In genomic region chr10:36681751-36682633, GRCh38 we compare ENCODE assay signal across 24 cellular contexts.
DNase-seq lines count a peak whose midpoint lies in the region; FAIRE-seq and TF ChIP-seq lines count a peak whose summit lies in the region.
"Had no signal": no experiment of that assay in that cellular context is flagged by ENCODE, and none has a peak within 500 bp of the region (broad histone marks: within the 10 kb centered on the region; RNA-seq: fewer than 3 reads in every experiment).

No MANE protein-coding gene starts in this region.

- H3K4me1 ChIP-seq in HUES48 (ENCODE audit: control insufficient read depth, insufficient read depth, low read length) (peaks cover 3% of the 10 kb centered on the region; the same call in 1 of the 2 replicates), endodermal cell (ENCODE audit: control insufficient read depth, insufficient read depth, low read length) (no peaks in the 10 kb centered on the region)
- H3K4me1 ChIP-seq: upper lobe of right lung had no signal

- H3K4me3 ChIP-seq in HUES48 (ENCODE audit: low read depth, low read length) = no peak overlapping the region
- H3K4me3 ChIP-seq in endodermal cell (ENCODE audit: low read length) = peak overlapping the region; percentile 29
- H3K4me3 ChIP-seq: esophagus muscularis mucosa, gastroesophageal sphincter, ovary, SJSA1, upper lobe of right lung had no signal

- H3K9ac ChIP-seq in HUES48 (ENCODE audit: low read depth, low read length) (no peak overlapping the region), endodermal cell (ENCODE audit: extremely low read depth, low read length, poor library complexity, severe bottlenecking) (no peak overlapping the region)

- FAIRE-seq in RCC 7860 (lab: Jason Lieb, UNC) = no peak

- H3K4me3 Mint-ChIP-seq in endodermal cell = no peak overlapping the region
- no peak overlapping the region for H3K4me3 Mint-ChIP-seq in mesothelial cell of epicardium
- H3K4me3 Mint-ChIP-seq: activated CD4-positive, alpha-beta T cell treated with anti-CD3 and anti-CD28 coated beads, Interleukin-2, amount 10 ng/mL, durations not matched to agents 7 days and 5 days; activated naive CD8-positive, alpha-beta T cell treated with anti-CD3 and anti-CD28 coated beads, Interleukin-2, amount 10 ng/mL, durations not matched to agents 7 days and 5 days; activated T-helper 17 cell treated with anti-CD3 and anti-CD28 coated beads, Interleukin-2, amount 50 U/mL, for 72 hours; brain; CD4-positive, alpha-beta T cell; effector memory CD8-positive, alpha-beta T cell; natural killer cell treated with Interleukin-12 subunit alpha and Interleukin-12 subunit beta and Interleukin-15 and Interleukin-18, amount 100 ng/mL, for 72 hours; T-helper 17 cell had no signal

- 54 to 84% methylated on average over 2 to 4 of the region's 4 CpGs for WGBS in endodermal cell (ENCODE audit: insufficient coverage in 1 of 2, insufficient read length in 1 of 2), 2 experiments

- TF ChIP-seq CTCF in endodermal cell (conservative IDR thresholded peaks at IDR 0.05) (no peak), mesothelial cell of epicardium (IDR thresholded peaks at IDR 0.05; ENCODE audit: unreplicated experiment) (no peak)

- DNase-seq in DMS114 treated with DMSO at 0.1 percent for 48 hours (lab: John Stamatoyannopoulos, UW; ENCODE audit: unreplicated experiment) (peak; percentile 98), endodermal cell (no peak), mesothelial cell of epicardium (ENCODE audit: low spot score in 2 of 2, unreplicated experiment in 2 of 2) (no peak), NCI-H146 treated with DMSO at 0.1 percent for 48 hours (lab: John Stamatoyannopoulos, UW; ENCODE audit: unreplicated experiment) (no peak), NCI-H510A (lab: John Stamatoyannopoulos, UW) (no peak), RCC 7860 (ENCODE audit: low spot score) (no peak), NCI-H774 (lab: John Stamatoyannopoulos, UW) (no peak)
- DNase-seq: activated CD4-positive, alpha-beta T cell treated with anti-CD3 and anti-CD28 coated beads, Interleukin-2, amount 10 ng/mL, durations not matched to agents 7 days and 5 days; activated naive CD8-positive, alpha-beta T cell treated with anti-CD3 and anti-CD28 coated beads, Interleukin-2, amount 10 ng/mL, durations not matched to agents 7 days and 5 days; CD4-positive, alpha-beta T cell; DMS 273 treated with DMSO at 0.1 percent for 48 hours; effector memory CD8-positive, alpha-beta T cell; NCI-H446; ovary; T-helper 17 cell; upper lobe of right lung had no signal

- H3K36me3 Mint-ChIP-seq in endodermal cell (ENCODE audit: low read depth) = no peaks in the 10 kb centered on the region
- H3K36me3 Mint-ChIP-seq in mesothelial cell of epicardium = no peaks in the 10 kb centered on the region
- H3K36me3 Mint-ChIP-seq: activated naive CD8-positive, alpha-beta T cell treated with anti-CD3 and anti-CD28 coated beads, Interleukin-2, amount 10 ng/mL, durations not matched to agents 7 days and 5 days; brain; natural killer cell treated with Interleukin-12 subunit alpha and Interleukin-12 subunit beta and Interleukin-15 and Interleukin-18, amount 100 ng/mL, for 72 hours had no signal

- H3K36me3 ChIP-seq in HUES48 (ENCODE audit: control insufficient read depth, insufficient read depth, low read length) (no peaks in the 10 kb centered on the region), endodermal cell (ENCODE audit: control insufficient read depth, insufficient read depth, low read length) (no peaks in the 10 kb centered on the region)
- H3K36me3 ChIP-seq: esophagus muscularis mucosa, gastroesophageal sphincter, ovary, SJSA1, upper lobe of right lung had no signal

- H3K4me1 Mint-ChIP-seq in endodermal cell = peaks cover 13% of the 10 kb centered on the region
- H3K4me1 Mint-ChIP-seq in mesothelial cell of epicardium = peaks cover 21% of the 10 kb centered on the region
- H3K4me1 Mint-ChIP-seq: activated CD4-positive, alpha-beta T cell treated with anti-CD3 and anti-CD28 coated beads, Interleukin-2, amount 10 ng/mL, durations not matched to agents 7 days and 5 days; activated naive CD8-positive, alpha-beta T cell treated with anti-CD3 and anti-CD28 coated beads, Interleukin-2, amount 10 ng/mL, durations not matched to agents 7 days and 5 days; activated T-helper 17 cell treated with anti-CD3 and anti-CD28 coated beads, Interleukin-2, amount 50 U/mL, for 72 hours; T-helper 17 cell had no signal

- H3K27ac Mint-ChIP-seq in endodermal cell (peak overlapping the region; percentile 81), mesothelial cell of epicardium (peak overlapping the region; percentile 64)
- H3K27ac Mint-ChIP-seq: activated CD4-positive, alpha-beta T cell treated with anti-CD3 and anti-CD28 coated beads, Interleukin-2, amount 10 ng/mL, durations not matched to agents 7 days and 5 days; activated naive CD8-positive, alpha-beta T cell treated with anti-CD3 and anti-CD28 coated beads, Interleukin-2, amount 10 ng/mL, durations not matched to agents 7 days and 5 days; activated T-helper 17 cell treated with anti-CD3 and anti-CD28 coated beads, Interleukin-2, amount 50 U/mL, for 72 hours; brain; CD4-positive, alpha-beta T cell; effector memory CD8-positive, alpha-beta T cell; natural killer cell treated with Interleukin-12 subunit alpha and Interleukin-12 subunit beta and Interleukin-15 and Interleukin-18, amount 100 ng/mL, for 72 hours; T-helper 17 cell had no signal

- H3K9me3 Mint-ChIP-seq in endodermal cell (no peaks in the 10 kb centered on the region), mesothelial cell of epicardium (peaks cover 2% of the 10 kb centered on the region)
- H3K9me3 Mint-ChIP-seq: CD4-positive, alpha-beta T cell had no signal

- peak overlapping the region; percentile 61 for H3K27ac ChIP-seq in HUES48 (ENCODE audit: low read depth, low read length)
- H3K27ac ChIP-seq in endodermal cell (ENCODE audit: low read depth, low read length) = no peak overlapping the region
- H3K27ac ChIP-seq: esophagus muscularis mucosa, gastroesophageal sphincter, ovary, SJSA1, upper lobe of right lung, VCaP had no signal

- H3K9me3 ChIP-seq in HUES48 (ENCODE audit: control insufficient read depth, insufficient read depth, low read length) = no peaks in the 10 kb centered on the region
- H3K9me3 ChIP-seq in endodermal cell (ENCODE audit: control insufficient read depth, low read length) = no peaks in the 10 kb centered on the region
- H3K9me3 ChIP-seq: esophagus muscularis mucosa, gastroesophageal sphincter, ovary, SJSA1, upper lobe of right lung had no signal

- H3K27me3 Mint-ChIP-seq in endodermal cell (ENCODE audit: insufficient read depth) = no peaks in the 10 kb centered on the region
- no peaks in the 10 kb centered on the region for H3K27me3 Mint-ChIP-seq in mesothelial cell of epicardium (ENCODE audit: low read depth)
- H3K27me3 Mint-ChIP-seq: activated CD4-positive, alpha-beta T cell treated with anti-CD3 and anti-CD28 coated beads, Interleukin-2, amount 10 ng/mL, durations not matched to agents 7 days and 5 days; activated naive CD8-positive, alpha-beta T cell treated with anti-CD3 and anti-CD28 coated beads, Interleukin-2, amount 10 ng/mL, durations not matched to agents 7 days and 5 days; activated T-helper 17 cell treated with anti-CD3 and anti-CD28 coated beads, Interleukin-2, amount 50 U/mL, for 72 hours; brain; CD4-positive, alpha-beta T cell; effector memory CD8-positive, alpha-beta T cell; natural killer cell treated with Interleukin-12 subunit alpha and Interleukin-12 subunit beta and Interleukin-15 and Interleukin-18, amount 100 ng/mL, for 72 hours; T-helper 17 cell had no signal

- H3K27me3 ChIP-seq in HUES48 (ENCODE audit: control insufficient read depth, insufficient read depth, low read length) (no peaks in the 10 kb centered on the region), endodermal cell (ENCODE audit: control insufficient read depth, insufficient read depth, low read length, poor library complexity, severe bottlenecking) (no peaks in the 10 kb centered on the region)
- H3K27me3 ChIP-seq: esophagus muscularis mucosa, gastroesophageal sphincter, ovary, SJSA1, upper lobe of right lung had no signal
